In genomic region chr1:83717785-83718184, GRCh38 we compare ENCODE assay signal across 15 cellular contexts.
"Had no signal": no experiment of that assay in that cellular context is flagged by ENCODE, and none has a peak within 500 bp of the region (broad histone marks: within the 10 kb centered on the region; RNA-seq: fewer than 3 reads in every experiment).

No MANE protein-coding gene starts in this region.

- DNase-seq: effector memory CD8-positive, alpha-beta T cell; glutamatergic neuron; immature natural killer cell; left ventricle myocardium inferior; lower lobe of right lung; natural killer cell; ovary; right cardiac atrium; small intestine; stimulated activated CD4-positive, alpha-beta T cell treated with anti-CD3 and anti-CD28 coated beads, Interleukin-2, amount 100 ng/mL, for 48 hours; stimulated activated naive CD4-positive, alpha-beta T cell treated with Interleukin-2 at 50 U/mL for 16 hours had no signal

- H3K27me3 ChIP-seq: esophagus muscularis mucosa, gastroesophageal sphincter, ovary, thyroid gland had no signal

- H3K9me3 ChIP-seq: esophagus muscularis mucosa, gastroesophageal sphincter, left ventricle myocardium inferior, lower lobe of right lung, ovary, thyroid gland had no signal

- ATAC-seq: effector memory CD8-positive, alpha-beta T cell; gastroesophageal sphincter; lower lobe of right lung; natural killer cell; right cardiac atrium had no signal

- H3K4me1 ChIP-seq: esophagus muscularis mucosa, gastroesophageal sphincter, left ventricle myocardium inferior, lower lobe of right lung had no signal

- H3K4me3 ChIP-seq: esophagus muscularis mucosa, gastroesophageal sphincter, left ventricle myocardium inferior, lower lobe of right lung, ovary, thyroid gland had no signal

- H3K36me3 ChIP-seq: esophagus muscularis mucosa, gastroesophageal sphincter, left ventricle myocardium inferior, lower lobe of right lung, ovary, thyroid gland had no signal

- H3K27ac ChIP-seq: epithelial cell of prostate, esophagus muscularis mucosa, gastroesophageal sphincter, left ventricle myocardium inferior, lower lobe of right lung, ovary, thyroid gland had no signal
